In the genomic region with DNA sequence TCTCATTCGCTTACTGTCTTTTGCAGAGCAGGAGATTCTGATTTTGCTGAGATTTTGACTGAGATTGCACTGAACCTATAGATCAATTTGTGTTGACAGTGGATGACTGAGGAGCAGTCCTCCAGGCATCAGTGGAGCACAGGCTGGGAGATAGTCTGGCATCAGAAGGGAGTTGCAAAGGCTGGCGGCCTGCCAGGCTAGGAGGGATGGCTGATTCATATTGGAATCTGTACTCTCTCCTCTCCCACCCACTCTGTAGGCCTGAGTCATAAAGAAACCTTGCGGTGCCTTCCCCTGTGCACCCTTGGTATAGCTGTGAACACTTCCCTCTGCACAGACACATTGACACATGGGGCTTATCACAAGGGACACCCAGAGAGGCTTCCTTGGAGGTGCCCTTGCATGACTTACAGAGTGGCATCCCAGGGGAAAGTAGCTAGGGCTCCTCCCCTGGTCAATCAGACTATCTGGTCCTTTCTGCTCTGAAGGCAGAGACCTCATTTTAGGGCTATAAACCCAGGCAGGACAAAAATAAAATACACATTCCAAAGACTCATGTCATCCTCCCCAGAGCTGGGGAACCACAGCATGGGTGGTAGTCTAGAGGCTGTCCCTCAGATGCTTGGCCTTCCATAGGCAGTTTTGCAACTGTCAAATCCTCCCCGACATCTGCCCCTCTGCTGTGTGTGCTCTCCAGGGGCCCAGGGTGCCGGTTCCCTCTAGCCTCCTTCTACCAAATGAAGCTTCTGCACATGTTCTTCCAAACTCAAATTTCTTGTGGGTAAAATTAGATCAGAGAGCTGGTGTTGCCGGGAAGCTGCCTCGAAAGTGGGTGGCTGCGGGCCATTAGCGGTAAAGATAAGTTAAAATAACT, we compare ENCODE assay signal across 9 cellular contexts. TPM values are rescaled to one million over a fixed set of nuclear protein-coding genes. Genes with fewer than 3 reads are reported as not detected.
A peak's percentile ranks its signal among the peaks of the same experiment; 100 is the strongest.
DNase-seq lines count a peak whose midpoint lies in the region; ATAC-seq lines count a peak whose summit lies in the region.
"Had no signal": no experiment of that assay in that cellular context is flagged by ENCODE, and none has a peak within 500 bp of the region (broad histone marks: within the 10 kb centered on the region; RNA-seq: fewer than 3 reads in every experiment).

No MANE protein-coding gene starts in this region.

- ATAC-seq in GM18511 (IDR thresholded peaks at IDR 0.05; ENCODE audit: unreplicated experiment) = peak; percentile 100
- peak; percentile 98 for ATAC-seq in HG02763 (IDR thresholded peaks at IDR 0.05; ENCODE audit: unreplicated experiment)
- ATAC-seq in Right ventricle myocardium superior (ENCODE audit: poor library complexity) = peak; percentile 56

- H3K27ac Mint-ChIP-seq in activated T-helper 1 cell treated with anti-CD3 and anti-CD28 coated beads, Interleukin-12 subunit alpha, Interleukin-12 subunit beta, Interleukin-2, Interleukin-4 antibody, amounts not matched to agents 30 ng/mL and 10 ng/mL and 1 ng/mL, durations not matched to agents 14 hours and 24 hours and 36 hours = peak overlapping the region; percentile 61
- H3K27ac Mint-ChIP-seq: activated naive CD8-positive, alpha-beta T cell had no signal

- peak; percentile 53 for DNase-seq in NCI-H69 (lab: John Stamatoyannopoulos, UW)
- DNase-seq in activated T-helper 1 cell treated with anti-CD3 and anti-CD28 coated beads, Interleukin-12 subunit alpha, Interleukin-12 subunit beta, Interleukin-2, Interleukin-4 antibody, amounts not matched to agents 30 ng/mL and 10 ng/mL and 1 ng/mL, durations not matched to agents 14 hours and 24 hours and 36 hours (ENCODE audit: low spot score) = peak; percentile 60
- peak; percentile 75 for DNase-seq in Right ventricle myocardium superior
- peak; percentile 81 to 85 (median 83) for DNase-seq in stimulated activated CD4-positive, alpha-beta T cell treated with anti-CD3 and anti-CD28 coated beads, Interleukin-12 subunit alpha, Interleukin-12 subunit beta, amount 100 ng/mL, for 48 hours (ENCODE audit: low read depth in 2 of 3, low spot score in 1 of 3)
- no peak for DNase-seq in HuH-7.5 (ENCODE audit: low spot score)
- DNase-seq in NCI-H1417 treated with DMSO at 0.1 percent for 48 hours (lab: John Stamatoyannopoulos, UW) = no peak

- intact Hi-C loops in activated T-helper 1 cell treated with anti-CD3 and anti-CD28 coated beads, Interleukin-12 subunit alpha, Interleukin-12 subunit beta, Interleukin-2, Interleukin-4 antibody, amounts not matched to agents 30 ng/mL and 10 ng/mL and 1 ng/mL, durations not matched to agents 14 hours and 24 hours and 36 hours (cut with micrococcal nuclease) = loop anchor here (1.0 to 5.0 kb wide), 5 partner anchors 37 to 487 kb away; no protein-coding TSS in a partner anchor
- intact Hi-C loops in Right ventricle myocardium superior (cut with DNase I) = no loop called here

- H3K4me3 Mint-ChIP-seq in activated T-helper 1 cell treated with anti-CD3 and anti-CD28 coated beads, Interleukin-12 subunit alpha, Interleukin-12 subunit beta, Interleukin-2, Interleukin-4 antibody, amounts not matched to agents 30 ng/mL and 10 ng/mL and 1 ng/mL, durations not matched to agents 14 hours and 24 hours and 36 hours = peak overlapping the region; percentile 32

- H3K36me3 Mint-ChIP-seq in activated T-helper 1 cell treated with anti-CD3 and anti-CD28 coated beads, Interleukin-12 subunit alpha, Interleukin-12 subunit beta, Interleukin-2, Interleukin-4 antibody, amounts not matched to agents 30 ng/mL and 10 ng/mL and 1 ng/mL, durations not matched to agents 14 hours and 24 hours and 36 hours (ENCODE audit: low read depth) = no peaks in the 10 kb centered on the region

- H3K27me3 Mint-ChIP-seq in activated T-helper 1 cell treated with anti-CD3 and anti-CD28 coated beads, Interleukin-12 subunit alpha, Interleukin-12 subunit beta, Interleukin-2, Interleukin-4 antibody, amounts not matched to agents 30 ng/mL and 10 ng/mL and 1 ng/mL, durations not matched to agents 14 hours and 24 hours and 36 hours (ENCODE audit: insufficient read depth) = peaks cover 26% of the 10 kb centered on the region

- H3K4me1 Mint-ChIP-seq in activated T-helper 1 cell treated with anti-CD3 and anti-CD28 coated beads, Interleukin-12 subunit alpha, Interleukin-12 subunit beta, Interleukin-2, Interleukin-4 antibody, amounts not matched to agents 30 ng/mL and 10 ng/mL and 1 ng/mL, durations not matched to agents 14 hours and 24 hours and 36 hours (ENCODE audit: low read depth) = peaks cover 33% of the 10 kb centered on the region

- no peaks in the 10 kb centered on the region for H3K9me3 Mint-ChIP-seq in activated T-helper 1 cell treated with anti-CD3 and anti-CD28 coated beads, Interleukin-12 subunit alpha, Interleukin-12 subunit beta, Interleukin-2, Interleukin-4 antibody, amounts not matched to agents 30 ng/mL and 10 ng/mL and 1 ng/mL, durations not matched to agents 14 hours and 24 hours and 36 hours

RNA-seq across cellular contexts. Expression of gene EEPD1, which starts 37.4 kb away (rescaled TPM):
- 0.91 and 1.5 TPM in 2 replicates for total RNA-seq in activated T-helper 1 cell treated with anti-CD3 and anti-CD28 coated beads, Interleukin-12 subunit alpha, Interleukin-12 subunit beta, Interleukin-2, Interleukin-4 antibody, amounts not matched to agents 30 ng/mL and 10 ng/mL and 1 ng/mL, durations not matched to agents 14 hours and 24 hours and 36 hours
- total RNA-seq in Right ventricle myocardium superior = 10.0 TPM

Comparison
In these comparisons a context has a peak if more than half of its experiments do, and no peak if none do; other contexts are left out.
1. DNase-seq: peak in NCI-H69 (single experiment), activated T-helper 1 cell treated with anti-CD3 and anti-CD28 coated beads, Interleukin-12 subunit alpha, Interleukin-12 subunit beta, Interleukin-2, Interleukin-4 antibody, amounts not matched to agents 30 ng/mL and 10 ng/mL and 1 ng/mL, durations not matched to agents 14 hours and 24 hours and 36 hours (single experiment), Right ventricle myocardium superior (single experiment) and stimulated activated CD4-positive, alpha-beta T cell treated with anti-CD3 and anti-CD28 coated beads, Interleukin-12 subunit alpha, Interleukin-12 subunit beta, amount 100 ng/mL, for 48 hours (3 of 3); none in HuH-7.5 (single experiment) and NCI-H1417 treated with DMSO at 0.1 percent for 48 hours (single experiment).
2. Peak in every context shown above with its lines, with median percentiles within 50 percentile points of each other: ATAC-seq.